ENCODE assay signal across 15 cellular contexts in the genomic region with DNA sequence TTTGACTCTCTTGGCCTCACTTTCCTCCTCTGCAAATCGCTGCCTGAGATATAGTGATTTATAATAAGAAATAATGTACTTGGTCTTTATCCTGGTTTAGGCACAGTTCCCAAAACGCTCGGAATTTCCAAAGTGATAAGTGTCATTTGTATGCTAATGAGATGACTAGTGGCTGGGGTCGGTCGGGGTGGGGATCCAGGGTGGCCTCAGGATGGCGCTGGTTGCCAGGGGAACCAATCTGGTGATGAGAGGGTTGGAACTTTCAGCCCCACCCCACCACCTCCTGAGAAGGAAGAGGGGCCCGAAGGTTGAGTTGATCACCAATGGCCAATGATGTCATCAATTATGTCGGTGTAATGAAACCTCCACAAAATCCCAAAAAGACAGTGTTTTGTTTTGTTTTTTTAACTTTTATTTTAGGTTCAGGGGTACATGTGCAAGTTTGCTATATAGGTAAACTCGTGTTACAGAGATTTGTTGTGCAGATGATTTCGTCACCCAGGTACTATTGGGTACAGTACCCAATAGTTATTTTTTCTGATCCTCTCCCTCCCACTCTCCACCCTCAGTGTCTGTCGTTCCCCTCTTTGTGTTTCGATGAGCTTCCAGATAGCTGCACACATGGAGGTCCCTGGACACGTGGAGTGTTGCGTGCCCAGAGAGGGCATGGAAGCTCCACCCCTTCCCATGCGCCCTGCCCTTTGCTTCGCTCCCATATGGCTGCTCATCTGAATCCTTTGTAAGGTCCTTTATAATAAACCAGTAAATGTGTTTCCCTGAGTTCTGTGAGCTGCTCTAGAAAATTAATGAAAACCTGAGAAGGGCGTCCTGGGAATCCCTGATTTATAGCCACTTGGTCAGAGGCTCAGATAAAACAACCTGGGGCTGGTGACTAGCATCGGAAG.
DNase-seq lines count a peak whose midpoint lies in the region; ATAC-seq, FAIRE-seq and TF ChIP-seq lines count a peak whose summit lies in the region.
"Had no signal": no experiment of that assay in that cellular context is flagged by ENCODE, and none has a peak within 500 bp of the region (broad histone marks: within the 10 kb centered on the region; RNA-seq: fewer than 3 reads in every experiment).

No MANE protein-coding gene starts in this region.

- H4K5ac ChIP-seq in H1 (ENCODE audit: insufficient read length, low read depth, low read length): no peak overlapping the region

- H3K9me3 Mint-ChIP-seq in progenitor cell of endocrine pancreas (ENCODE audit: low read depth): no peaks in the 10 kb centered on the region
- H3K9me3 Mint-ChIP-seq: activated T-helper 2 cell treated with anti-CD3 and anti-CD28 coated beads, Interferon-gamma antibody, Interleukin-2, Interleukin-4, amounts not matched to agents 10 μg/mL and 5 μg/mL and 100 μg/mL, durations not matched to agents 14 hours and 24 hours and 36 hours; memory B cell; stimulated activated naive CD8-positive, alpha-beta T cell treated with anti-CD3 and anti-CD28 coated beads, Interleukin-15, Interleukin-2, amounts not matched to agents 100 ng/mL and 50 ng/mL, for 24 hours had no signal

- no peaks in the 10 kb centered on the region for H3K9me2 ChIP-seq in MM.1S (replicated peaks; ENCODE audit: insufficient read depth, low read length)

- H3K23ac ChIP-seq in H1 (ENCODE audit: insufficient read length) (no peak overlapping the region), mesenchymal stem cell (ENCODE audit: low read length in 2 of 2) (no peak overlapping the region)

- H4K8ac ChIP-seq in H1 (ENCODE audit: extremely low read depth, insufficient read depth, low read length) (no peak overlapping the region), mesenchymal stem cell (ENCODE audit: low read length) (no peak overlapping the region)

- ATAC-seq in upper lobe of right lung: no peak
- ATAC-seq: esophagus mucosa had no signal

- H2AFZ ChIP-seq in MM.1S (ENCODE audit: low read length) (no peak overlapping the region), H1 (ENCODE audit: low read length) (no peak overlapping the region), mesenchymal stem cell (ENCODE audit: low read depth, low read length) (no peak overlapping the region)

- WGBS in H1 (ENCODE audit: extremely low coverage in 1 of 2, insufficient coverage in 1 of 2, insufficient read length in 1 of 2, insufficient replicate concordance in 2 of 2, low coverage in 1 of 2, low lambda C conversion rate in 2 of 2, missing lambda C conversion rate in 1 of 2), 2 experiments: 63% methylated on average over 18 of the region's 18 CpGs; no CpG with 5 or more reads in 1 of the 2 experiments
- 62% methylated on average over 13 of the region's 18 CpGs for WGBS in mesenchymal stem cell

- TF ChIP-seq POLR2A in H1 (IDR thresholded peaks at IDR 0.05; ENCODE audit: control extremely low read depth in 1 of 2, low read depth in 2 of 2, low read length in 2 of 2): no peak

- H3K4me3 ChIP-seq in MM.1S (ENCODE audit: low read length) (no peak overlapping the region), H1 (ENCODE audit: extremely low read depth in 1 of 4, insufficient read depth in 2 of 4, low read depth in 3 of 4, low read length in 4 of 4) (no peak overlapping the region), upper lobe of right lung (no peak overlapping the region), mesenchymal stem cell (ENCODE audit: insufficient read depth in 1 of 2, low read depth in 1 of 2, low read length in 2 of 2) (no peak overlapping the region)

- H4K91ac ChIP-seq in H1 (replicated peaks; ENCODE audit: insufficient read length, low read length): no peak overlapping the region
- H4K91ac ChIP-seq in mesenchymal stem cell (ENCODE audit: low read length): no peak overlapping the region

- peaks cover 13% of the 10 kb centered on the region for H3K27me3 Mint-ChIP-seq in progenitor cell of endocrine pancreas
- H3K27me3 Mint-ChIP-seq: stimulated activated naive CD8-positive, alpha-beta T cell treated with anti-CD3 and anti-CD28 coated beads, Interleukin-15, Interleukin-2, amounts not matched to agents 100 ng/mL and 50 ng/mL, for 24 hours had no signal

- no peaks in the 10 kb centered on the region for H3F3A ChIP-seq in MM.1S (ENCODE audit: insufficient read depth, low read length)

- POLR2A ChIA-PET in H1 (lab: Charles Lee; ENCODE audit: partially characterized antibody): no interaction called here

- peak overlapping the region; percentile 90; the same call in 1 of the 2 replicates for H2BK15ac ChIP-seq in H1 (ENCODE audit: low read length)
- H2BK15ac ChIP-seq in mesenchymal stem cell (ENCODE audit: low read depth, poor library complexity, severe bottlenecking): no peak overlapping the region

- FAIRE-seq in H1 (lab: Jason Lieb, UNC): no peak

- TF ChIP-seq RAD21 in H1 (IDR thresholded peaks at IDR 0.05 in 1 of 2, conservative IDR thresholded peaks at IDR 0.05 in 1 of 2; ENCODE audit: low read depth in 2 of 2, low read length in 2 of 2): peak; percentile 76 to 82

- H2BK120ac ChIP-seq in H1 (replicated peaks; ENCODE audit: low read depth, low read length) (no peak overlapping the region), mesenchymal stem cell (ENCODE audit: low read depth, low read length) (no peak overlapping the region)

- H3K18ac ChIP-seq in H1 (ENCODE audit: extremely low read depth, low read length): no peak overlapping the region
- H3K18ac ChIP-seq in mesenchymal stem cell (ENCODE audit: low read depth in 1 of 2, low read length in 2 of 2): no peak overlapping the region

- H3K79me2 ChIP-seq in MM.1S (ENCODE audit: low read length): no peaks in the 10 kb centered on the region
- H3K79me2 ChIP-seq in H1 (ENCODE audit: control insufficient read depth in 1 of 2, insufficient read depth in 2 of 2, low read length in 2 of 2): no peaks in the 10 kb centered on the region

- no peaks in the 10 kb centered on the region for H3K23me2 ChIP-seq in H1 (ENCODE audit: low read depth, low read length)

- H2BK20ac ChIP-seq in H1 (ENCODE audit: low read length): 0 out of 2 replicates have a peak overlapping the region, but pooled peaks have one; percentile 43

- TF ChIP-seq CTCF in MM.1S (IDR thresholded peaks at IDR 0.05; ENCODE audit: low read length): 0 out of 2 replicates have a peak, but pooled peaks have one; percentile 18
- TF ChIP-seq CTCF in H1 (IDR thresholded peaks at IDR 0.05; ENCODE audit: control extremely low read depth in 1 of 3, insufficient read depth in 1 of 3, low read depth in 1 of 3, low read length in 3 of 3): peak; percentile 55 to 65 (median 60)
- no peak for TF ChIP-seq CTCF in upper lobe of right lung (IDR thresholded peaks at IDR 0.05)
- no peak for TF ChIP-seq CTCF in progenitor cell of endocrine pancreas (IDR thresholded peaks at IDR 0.05; ENCODE audit: unreplicated experiment)

- no peak overlapping the region for H3K14ac ChIP-seq in H1 (ENCODE audit: insufficient read length)
- no peak overlapping the region for H3K14ac ChIP-seq in mesenchymal stem cell (ENCODE audit: low read length in 2 of 2)

- H3K4me1 Mint-ChIP-seq in progenitor cell of endocrine pancreas (ENCODE audit: low read depth): peaks cover 8% of the 10 kb centered on the region

- H3K56ac ChIP-seq in H1 (replicated peaks; ENCODE audit: insufficient read length, low read depth, low read length): no peak overlapping the region

- H2BK12ac ChIP-seq in H1 (ENCODE audit: low read depth, low read length) (peak overlapping the region; percentile 22; the same call in 1 of the 2 replicates), mesenchymal stem cell (ENCODE audit: low read length in 2 of 2) (no peak overlapping the region)

- no peak overlapping the region for H3K4me2 ChIP-seq in MM.1S (ENCODE audit: low read depth, low read length)
- H3K4me2 ChIP-seq in H1 (ENCODE audit: insufficient read depth in 1 of 2, low read depth in 2 of 2, low read length in 2 of 2): peak overlapping the region in 1 of 2 experiments; percentile 6; a peak in 1 of 4 replicates
- H3K4me2 ChIP-seq in mesenchymal stem cell (ENCODE audit: low read length, poor library complexity, severe bottlenecking): no peak overlapping the region

- no peaks in the 10 kb centered on the region for H3K36me3 ChIP-seq in MM.1S (replicated peaks; ENCODE audit: insufficient read depth, low read length)
- H3K36me3 ChIP-seq in H1 (ENCODE audit: control insufficient read depth in 2 of 4, insufficient read depth in 4 of 4, low read length in 3 of 4): no peaks in the 10 kb centered on the region
- H3K36me3 ChIP-seq in upper lobe of right lung: no peaks in the 10 kb centered on the region
- H3K36me3 ChIP-seq in mesenchymal stem cell (ENCODE audit: control insufficient read depth in 1 of 2, insufficient read depth in 2 of 2, low read depth in 1 of 2, low read length in 2 of 2): no peaks in the 10 kb centered on the region

- H3K4me1 ChIP-seq in MM.1S (ENCODE audit: low read length) (peaks cover 8% of the 10 kb centered on the region), H1 (replicated peaks in 1 of 4; ENCODE audit: control insufficient read depth in 3 of 4, insufficient read depth in 4 of 4, low read length in 3 of 4) (peaks cover 0 to 11% (median 8%) of the 10 kb centered on the region in 4 experiments; a peak in 6 of 7 replicates), upper lobe of right lung (no peaks in the 10 kb centered on the region), mesenchymal stem cell (ENCODE audit: control insufficient read depth, insufficient read depth, low read depth, low read length) (no peaks in the 10 kb centered on the region)

- H2BK5ac ChIP-seq in H1 (ENCODE audit: low read depth, low read length) (0 out of 2 replicates have a peak overlapping the region, but pooled peaks have one; percentile 56), mesenchymal stem cell (ENCODE audit: low read depth, low read length, poor library complexity, severe bottlenecking) (no peak overlapping the region)

- H3K79me1 ChIP-seq in H1 (ENCODE audit: low read depth, low read length) (no peaks in the 10 kb centered on the region), mesenchymal stem cell (replicated peaks; ENCODE audit: low read length, poor library complexity, severe bottlenecking) (no peaks in the 10 kb centered on the region)

- H4K20me1 ChIP-seq in MM.1S (ENCODE audit: insufficient read depth, low read length) (no peaks in the 10 kb centered on the region), H1 (replicated peaks in 1 of 2; ENCODE audit: control insufficient read depth in 1 of 2, insufficient read depth in 2 of 2, low read length in 2 of 2) (no peaks in the 10 kb centered on the region)

- H3K4me3 Mint-ChIP-seq in progenitor cell of endocrine pancreas (ENCODE audit: low read depth): no peak overlapping the region
- H3K4me3 Mint-ChIP-seq: memory B cell; stimulated activated naive CD8-positive, alpha-beta T cell treated with anti-CD3 and anti-CD28 coated beads, Interleukin-15, Interleukin-2, amounts not matched to agents 100 ng/mL and 50 ng/mL, for 24 hours had no signal

- intact Hi-C loops in upper lobe of right lung (cut with DNase I): no loop called here

- peak; percentile 54 for DNase-seq in stimulated activated CD4-positive, alpha-beta T cell treated with anti-CD3 and anti-CD28 coated beads, Interleukin-15, amount 100 ng/mL, for 24 hours
- no peak for DNase-seq in stimulated activated CD4-positive, alpha-beta T cell treated with anti-CD3 and anti-CD28 coated beads, Interleukin-4, amount 100 ng/mL, for 4 hours
- no peak for DNase-seq in MM.1S
- peak; percentile 17 to 69 for DNase-seq in H1 (ENCODE audit: low read depth in 1 of 2, low spot score in 2 of 2)
- DNase-seq in upper lobe of right lung: peak; percentile 29
- DNase-seq in mesenchymal stem cell: no peak
- DNase-seq in progenitor cell of endocrine pancreas (ENCODE audit: low spot score, unreplicated experiment): no peak
- no peak for DNase-seq in SHP77 (lab: John Stamatoyannopoulos, UW)
- DNase-seq: HCEC 1CT, NCI-H524 treated with DMSO at 0.1 percent for 48 hours, SIG-M5 had no signal

- H2AK5ac ChIP-seq in H1 (ENCODE audit: low read depth, low read length) (no peak overlapping the region), mesenchymal stem cell (ENCODE audit: low read length, severe bottlenecking) (no peak overlapping the region)

- H3K27ac ChIP-seq in MM.1S (ENCODE audit: low read length) (no peak overlapping the region), H1 (ENCODE audit: low read depth, low read length) (no peak overlapping the region), upper lobe of right lung (no peak overlapping the region), mesenchymal stem cell (ENCODE audit: low read length, poor library complexity, severe bottlenecking) (no peak overlapping the region)

- H3K27ac Mint-ChIP-seq in progenitor cell of endocrine pancreas: no peak overlapping the region
- H3K27ac Mint-ChIP-seq: activated T-helper 2 cell treated with anti-CD3 and anti-CD28 coated beads, Interferon-gamma antibody, Interleukin-2, Interleukin-4, amounts not matched to agents 10 μg/mL and 5 μg/mL and 100 μg/mL, durations not matched to agents 14 hours and 24 hours and 36 hours; memory B cell; stimulated activated naive CD8-positive, alpha-beta T cell treated with anti-CD3 and anti-CD28 coated beads, Interleukin-15, Interleukin-2, amounts not matched to agents 100 ng/mL and 50 ng/mL, for 24 hours had no signal

- no peaks in the 10 kb centered on the region for H3K27me3 ChIP-seq in MM.1S (replicated peaks; ENCODE audit: insufficient read depth, low read length)
- no peaks in the 10 kb centered on the region for H3K27me3 ChIP-seq in H1 (replicated peaks in 1 of 4; ENCODE audit: control insufficient read depth in 3 of 4, extremely low read depth in 1 of 4, insufficient read depth in 3 of 4, low read length in 3 of 4)
- no peaks in the 10 kb centered on the region for H3K27me3 ChIP-seq in upper lobe of right lung
- H3K27me3 ChIP-seq in mesenchymal stem cell (ENCODE audit: control insufficient read depth in 1 of 2, insufficient read depth in 1 of 2, low read length in 2 of 2): peaks cover 57 to 76% of the 10 kb centered on the region in 2 experiments

- CTCF ChIA-PET in H1 (lab: Charles Lee; ENCODE audit: partially characterized antibody): interaction anchor here (0.5 to 9.6 kb wide), 34 partner anchors 9 to 235 kb away, joined by 3 to 56 read pairs (median 4); no protein-coding TSS in a partner anchor

- no peaks in the 10 kb centered on the region for H3K36me3 Mint-ChIP-seq in progenitor cell of endocrine pancreas (ENCODE audit: insufficient read depth)
- H3K36me3 Mint-ChIP-seq: memory B cell had no signal

- H3K4ac ChIP-seq in H1 (replicated peaks; ENCODE audit: insufficient read length, low read depth, low read length) (no peak overlapping the region), mesenchymal stem cell (ENCODE audit: low read depth in 1 of 2, low read length in 2 of 2) (no peak overlapping the region)

- H3K9ac ChIP-seq in MM.1S (ENCODE audit: low read length) (no peak overlapping the region), H1 (replicated peaks in 1 of 4; ENCODE audit: extremely low read depth in 1 of 4, low read depth in 3 of 4, low read length in 3 of 4) (no peak overlapping the region), mesenchymal stem cell (ENCODE audit: low read length) (no peak overlapping the region)

- no peaks in the 10 kb centered on the region for H3K9me3 ChIP-seq in MM.1S (replicated peaks; ENCODE audit: insufficient read depth, low read length)
- no peaks in the 10 kb centered on the region for H3K9me3 ChIP-seq in H1 (ENCODE audit: insufficient read depth in 2 of 2, low read depth in 1 of 2, low read length in 1 of 2)
- H3K9me3 ChIP-seq in upper lobe of right lung: no peaks in the 10 kb centered on the region
- H3K9me3 ChIP-seq in mesenchymal stem cell (ENCODE audit: control insufficient read depth, low read length): no peaks in the 10 kb centered on the region

- no peak for TF ChIP-seq EP300 in H1 (IDR thresholded peaks at IDR 0.05; ENCODE audit: borderline replicate concordance in 1 of 2, low read depth in 2 of 2, low read length in 2 of 2)

Comparison
In these comparisons a context has a peak if more than half of its experiments do, and no peak if none do; other contexts are left out.
1. DNase-seq: peak in stimulated activated CD4-positive, alpha-beta T cell treated with anti-CD3 and anti-CD28 coated beads, Interleukin-15, amount 100 ng/mL, for 24 hours (single experiment), H1 (2 of 2) and upper lobe of right lung (single experiment); none in stimulated activated CD4-positive, alpha-beta T cell treated with anti-CD3 and anti-CD28 coated beads, Interleukin-4, amount 100 ng/mL, for 4 hours (0 of 2), MM.1S (single experiment), mesenchymal stem cell (single experiment), progenitor cell of endocrine pancreas (single experiment) and SHP77 (0 of 2).
2. CTCF ChIP-seq: peak in MM.1S (single experiment) and H1 (3 of 3); none in upper lobe of right lung (single experiment) and progenitor cell of endocrine pancreas (single experiment).